ENCODE assay signal across 9 cellular contexts in genomic region chr20:13995841-13996240, GRCh38. TPM values are rescaled to one million over a fixed set of nuclear protein-coding genes. Genes with fewer than 3 reads are reported as not detected.
DNase-seq lines count a peak whose midpoint lies in the region; ATAC-seq, FAIRE-seq and TF ChIP-seq lines count a peak whose summit lies in the region.
"Had no signal": no experiment of that assay in that cellular context is flagged by ENCODE, and none has a peak within 500 bp of the region (broad histone marks: within the 10 kb centered on the region; RNA-seq: fewer than 3 reads in every experiment).

No MANE protein-coding gene starts in this region.

- H3K4me3 ChIP-seq in keratinocyte (ENCODE audit: control insufficient read depth in 2 of 3, extremely low read depth in 1 of 3, insufficient read depth in 2 of 3, low read depth in 1 of 3, low read length in 3 of 3) (peak overlapping the region; percentile 52 to 83 (median 73)), smooth muscle cell (peak overlapping the region; percentile 69), HAP-1 (no peak overlapping the region)

- H3K4me2 ChIP-seq in keratinocyte (ENCODE audit: control insufficient read depth, extremely low read depth, insufficient read depth, low read depth, low read length): peak overlapping the region; percentile 92
- peak overlapping the region; percentile 92 for H3K4me2 ChIP-seq in smooth muscle cell

- no peaks in the 10 kb centered on the region for H3F3A ChIP-seq in smooth muscle cell (ENCODE audit: low read depth)

- BruUV-seq in MCF 10A (replicated peaks; lab: Mats Ljungman, UMichigan): no TSS peak

- H2AFZ ChIP-seq in keratinocyte (ENCODE audit: control insufficient read depth, low read length): peak overlapping the region; percentile 88
- peak overlapping the region; percentile 8 for H2AFZ ChIP-seq in smooth muscle cell (ENCODE audit: low read depth)

- no peaks in the 10 kb centered on the region for H3K79me2 ChIP-seq in keratinocyte (ENCODE audit: control insufficient read depth, insufficient read depth, low read length)
- H3K79me2 ChIP-seq in smooth muscle cell (ENCODE audit: low read depth): no peaks in the 10 kb centered on the region

- intact Hi-C loops in MCF 10A (cut with micrococcal nuclease): no loop called here

- H3K27ac ChIP-seq in keratinocyte (ENCODE audit: control insufficient read depth, insufficient read depth, low read length) (no peak overlapping the region), smooth muscle cell (ENCODE audit: low read depth) (no peak overlapping the region)

- peaks cover 5% of the 10 kb centered on the region for H3K36me3 Mint-ChIP-seq in MCF 10A (ENCODE audit: insufficient read depth, unreplicated experiment)

- peaks cover 9% of the 10 kb centered on the region for H3K4me1 Mint-ChIP-seq in MCF 10A (ENCODE audit: insufficient read depth, unreplicated experiment)

- no peak for FAIRE-seq in keratinocyte (lab: Jason Lieb, UNC)
- no peak for FAIRE-seq in GM12892 (lab: Jason Lieb, UNC)
- FAIRE-seq: islet of Langerhans had no signal

- POLR2A ChIA-PET in MCF 10A (lab: Yijun Ruan, JAX): interaction anchor here (0.5 to 3.5 kb wide), 11 partner anchors 9 to 211 kb away, joined by 3 to 15 read pairs (median 4); partner anchors contain the start of genes ESF1 and NDUFAF5

- H3K27me3 Mint-ChIP-seq in MCF 10A (ENCODE audit: insufficient read depth, unreplicated experiment): no peaks in the 10 kb centered on the region

- peak overlapping the region; percentile 39 for H3K27ac Mint-ChIP-seq in MCF 10A (ENCODE audit: low read depth, unreplicated experiment)

- H3K9me3 Mint-ChIP-seq in MCF 10A (ENCODE audit: unreplicated experiment): peaks cover 13% of the 10 kb centered on the region

- DNase-seq in ELF-1 (ENCODE audit: low read depth, low spot score): peak; percentile 49
- DNase-seq in NCI-H2029 (lab: John Stamatoyannopoulos, UW): peak; percentile 67
- peak; percentile 18 for DNase-seq in MCF 10A (ENCODE audit: unreplicated experiment)
- no peak for DNase-seq in keratinocyte (ENCODE audit: low read depth, low spot score)
- DNase-seq in smooth muscle cell (lab: John Stamatoyannopoulos, UW; ENCODE audit: unreplicated experiment): no peak
- no peak for DNase-seq in GM12892 (ENCODE audit: insufficient read length)
- DNase-seq in HAP-1 (ENCODE audit: low spot score in 2 of 2): no peak

- H3K9ac ChIP-seq in keratinocyte (ENCODE audit: control insufficient read depth, extremely low read depth, insufficient read depth, low read length): peak overlapping the region; percentile 54
- H3K9ac ChIP-seq in smooth muscle cell (ENCODE audit: low read depth): no peak overlapping the region

- H3K9me3 ChIP-seq in keratinocyte (ENCODE audit: control insufficient read depth, low read depth, low read length) (no peaks in the 10 kb centered on the region), smooth muscle cell (replicated peaks; ENCODE audit: low read depth) (no peaks in the 10 kb centered on the region), HAP-1 (no peaks in the 10 kb centered on the region; the same call in 1 of the 2 replicates)

- dilution Hi-C loops in keratinocyte (cut with MboI; ENCODE audit: extremely low pct_ligation_motif_present, low sequenced_read_pairs): no loop called here

- no peaks in the 10 kb centered on the region for H3K27me3 ChIP-seq in keratinocyte (ENCODE audit: control insufficient read depth, extremely low read depth, insufficient read depth, low read length)
- peaks cover 20% of the 10 kb centered on the region for H3K27me3 ChIP-seq in smooth muscle cell (ENCODE audit: low read depth)
- H3K27me3 ChIP-seq in HAP-1 (ENCODE audit: low read depth): no peaks in the 10 kb centered on the region; the same call in 1 of the 2 replicates

- in situ Hi-C loops in HAP-1 (cut with MboI; ENCODE audit: low sequenced_read_pairs): no loop called here

- H3K36me3 ChIP-seq in keratinocyte (ENCODE audit: control insufficient read depth in 2 of 2, extremely low read depth in 1 of 2, insufficient read depth in 2 of 2, low read length in 2 of 2) (no peaks in the 10 kb centered on the region), smooth muscle cell (ENCODE audit: low read depth) (no peaks in the 10 kb centered on the region), HAP-1 (replicated peaks) (no peaks in the 10 kb centered on the region)

- H4K20me1 ChIP-seq in keratinocyte (ENCODE audit: control insufficient read depth, extremely low read depth, insufficient read depth, low read length): no peaks in the 10 kb centered on the region
- H4K20me1 ChIP-seq in smooth muscle cell (ENCODE audit: low read depth): no peaks in the 10 kb centered on the region

- H3K9me1 ChIP-seq in keratinocyte (ENCODE audit: control insufficient read depth, extremely low read depth, insufficient read depth, low read length): no peaks in the 10 kb centered on the region

- CTCF ChIA-PET in MCF 10A (lab: Yijun Ruan, JAX): interaction anchor here (0.5 to 1.7 kb wide), 8 partner anchors 9 to 774 kb away, joined by 3 to 7 read pairs (median 4); no protein-coding TSS in a partner anchor

- WGBS in smooth muscle cell (ENCODE audit: low lambda C conversion rate): under 1% methylated on average over 22 of the region's 52 CpGs

- no peak for ATAC-seq in GM19023 (IDR thresholded peaks at IDR 0.05; ENCODE audit: unreplicated experiment)

- H3K4me1 ChIP-seq in keratinocyte (ENCODE audit: control insufficient read depth, extremely low read depth, insufficient read depth, low read length) (peaks cover 7% of the 10 kb centered on the region), smooth muscle cell (ENCODE audit: low read depth) (peaks cover 5% of the 10 kb centered on the region), HAP-1 (no peaks in the 10 kb centered on the region)

- TF ChIP-seq POLR2A in GM12892 (IDR thresholded peaks at IDR 0.05; ENCODE audit: low read depth, low read length): no peak

- H3K4me3 Mint-ChIP-seq in MCF 10A (ENCODE audit: unreplicated experiment): peak overlapping the region; percentile 95

- no peak for TF ChIP-seq CTCF in MCF 10A (IDR thresholded peaks at IDR 0.05; ENCODE audit: unreplicated experiment)
- TF ChIP-seq CTCF in keratinocyte (optimal IDR thresholded peaks at IDR 0.05 in 1 of 3, IDR thresholded peaks at IDR 0.05 in 1 of 3, conservative IDR thresholded peaks at IDR 0.05 in 1 of 3; ENCODE audit: extremely low read depth in 1 of 3, insufficient read depth in 2 of 3, low read length in 3 of 3): no peak
- no peak for TF ChIP-seq CTCF in smooth muscle cell (IDR thresholded peaks at IDR 0.05; ENCODE audit: borderline replicate concordance, insufficient read depth, poor library complexity, severe bottlenecking)

RNA-seq across cellular contexts. Expression of gene MACROD2, which starts 0.5 kb away (rescaled TPM):
- total RNA-seq in MCF 10A (2022) (2.3 and 3.1 TPM in 2 replicates), smooth muscle cell (0.04 and 0.94 TPM in 2 replicates)
- polyA plus RNA-seq in keratinocyte (0.49 to 0.71 TPM (median 0.52 TPM) in 3 replicates), smooth muscle cell (0.32 and 0.89 TPM in 2 replicates)
- 6.5 TPM for polyA plus RNA-seq in keratinocyte (2011; ENCODE audit: low read depth)
- polyA plus RNA-seq in keratinocyte (2011; cell fraction: cytosol; rRNA removed): 0.62 and 0.63 TPM in 2 replicates
- polyA plus RNA-seq in keratinocyte (2011; cell fraction: nucleus; rRNA removed): 0.81 and 1.4 TPM in 2 replicates
- polyA plus RNA-seq in keratinocyte (2012; ENCODE audit: low replicate concordance): 0.38 and 1.5 TPM in 2 replicates
- polyA minus RNA-seq in keratinocyte: 2.2 to 4.1 TPM in 2 of 3 replicates, not detected in the other
- not detected for polyA minus RNA-seq in keratinocyte (2011; cell fraction: cytosol; rRNA and poly(A)+ RNA removed)
- 4.6 and 10.3 TPM in 2 replicates for polyA minus RNA-seq in keratinocyte (2011; cell fraction: nucleus; rRNA and poly(A)+ RNA removed)
- 11.3 TPM for polyA plus RNA-seq in GM12892 (2012; ENCODE audit: missing spikeins)

RNA-seq across cellular contexts. Expression of gene SEL1L2, which starts 5.4 kb away (rescaled TPM):
- total RNA-seq in MCF 10A (2022) (not detected in 2 replicates), smooth muscle cell (not detected in 2 replicates)
- polyA plus RNA-seq in keratinocyte (not detected in 3 replicates), smooth muscle cell (not detected in 2 replicates)
- polyA plus RNA-seq in keratinocyte (2011; ENCODE audit: low read depth): not detected
- not detected in 2 replicates for polyA plus RNA-seq in keratinocyte (2011; cell fraction: cytosol; rRNA removed)
- polyA plus RNA-seq in keratinocyte (2011; cell fraction: nucleus; rRNA removed): not detected in 2 replicates
- polyA plus RNA-seq in keratinocyte (2012; ENCODE audit: low replicate concordance): not detected in 2 replicates
- not detected in 3 replicates for polyA minus RNA-seq in keratinocyte
- polyA minus RNA-seq in keratinocyte (2011; cell fraction: cytosol; rRNA and poly(A)+ RNA removed): not detected
- not detected in 2 replicates for polyA minus RNA-seq in keratinocyte (2011; cell fraction: nucleus; rRNA and poly(A)+ RNA removed)
- not detected for polyA plus RNA-seq in GM12892 (2012; ENCODE audit: missing spikeins)

Comparison
In these comparisons a context has a peak if more than half of its experiments do, and no peak if none do; other contexts are left out.
1. DNase-seq: peak in ELF-1 (single experiment), NCI-H2029 (single experiment) and MCF 10A (single experiment); none in keratinocyte (single experiment), smooth muscle cell (single experiment), GM12892 (single experiment) and HAP-1 (0 of 2).